Comparison of ENCODE assay signal across 1 cellular context in the genomic region with DNA sequence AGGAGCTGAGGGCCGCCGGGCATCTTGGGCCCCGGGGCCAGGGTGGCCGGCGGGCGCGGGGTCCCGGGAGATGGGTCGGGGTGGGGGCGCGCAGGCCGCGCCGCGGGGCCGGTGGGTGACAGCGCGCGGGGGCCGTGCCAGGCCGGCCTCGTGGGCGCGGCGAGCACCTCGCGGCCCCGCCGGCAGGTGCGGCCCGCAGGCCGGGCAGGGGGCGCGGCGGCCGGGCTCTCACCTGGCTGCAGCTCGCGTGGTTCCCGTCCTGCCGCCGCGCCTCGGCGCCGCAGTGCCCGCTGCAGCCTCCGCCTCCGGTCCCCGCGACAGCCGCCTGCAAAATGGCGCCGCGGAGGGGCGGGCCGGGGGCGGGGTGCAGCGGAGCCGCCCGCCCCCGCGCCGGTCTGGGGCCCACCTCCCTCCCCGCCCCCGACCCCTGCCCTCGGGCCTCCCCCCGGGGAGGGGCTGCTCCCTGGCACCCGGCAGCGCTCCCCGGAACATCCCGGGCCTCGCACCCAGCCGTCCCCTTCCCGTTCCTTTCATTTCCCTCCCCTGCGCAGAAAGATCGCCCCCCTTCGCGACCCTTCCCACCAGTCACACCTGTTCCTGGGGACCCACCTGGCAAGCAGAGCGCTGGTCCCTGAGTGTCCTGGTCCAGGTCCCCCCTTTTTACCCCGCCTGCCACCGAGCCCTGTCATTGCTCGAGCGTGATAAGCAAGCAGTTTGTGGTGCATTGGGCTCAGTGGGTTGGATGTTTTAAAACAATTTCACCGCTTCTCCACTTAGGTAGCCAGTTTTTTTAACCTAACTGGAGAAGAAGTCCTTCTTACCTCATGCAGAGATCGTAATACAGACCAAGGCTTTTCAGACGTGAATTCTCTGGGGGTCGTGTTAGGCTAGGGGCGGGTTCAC.
A peak's percentile ranks its signal among the peaks of the same experiment; 100 is the strongest.
TF ChIP-seq lines count a peak whose summit lies in the region.

A gene (minus strand): TSS at position 337 of the 903 bp plus-strand sequence. CDS start 68,948 bp downstream, outside the sequence.

TF ChIP-seq in HepG2, 621 proteins besides CTCF, POLR2A, EP300 and RAD21 (continued from another document and continues in another):
- TF ChIP-seq, protein P1, sequence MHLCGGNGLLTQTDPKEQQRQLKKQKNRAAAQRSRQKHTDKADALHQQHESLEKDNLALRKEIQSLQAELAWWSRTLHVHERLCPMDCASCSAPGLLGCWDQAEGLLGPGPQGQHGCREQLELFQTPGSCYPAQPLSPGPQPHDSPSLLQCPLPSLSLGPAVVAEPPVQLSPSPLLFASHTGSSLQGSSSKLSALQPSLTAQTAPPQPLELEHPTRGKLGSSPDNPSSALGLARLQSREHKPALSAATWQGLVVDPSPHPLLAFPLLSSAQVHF (CRISPR knock-in tag; IDR thresholded peaks at IDR 0.05) = 0 out of 2 replicates have a peak, but pooled peaks have one; percentile 25
- TF ChIP-seq ZZZ3 (CRISPR knock-in tag; IDR thresholded peaks at IDR 0.05; ENCODE audit: borderline replicate concordance) = 0 out of 2 replicates have a peak, but pooled peaks have one; percentile 20
- TF ChIP-seq, protein P2, sequence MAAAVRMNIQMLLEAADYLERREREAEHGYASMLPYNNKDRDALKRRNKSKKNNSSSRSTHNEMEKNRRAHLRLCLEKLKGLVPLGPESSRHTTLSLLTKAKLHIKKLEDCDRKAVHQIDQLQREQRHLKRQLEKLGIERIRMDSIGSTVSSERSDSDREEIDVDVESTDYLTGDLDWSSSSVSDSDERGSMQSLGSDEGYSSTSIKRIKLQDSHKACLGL (CRISPR knock-in tag; IDR thresholded peaks at IDR 0.05) = no peak
- TF ChIP-seq, protein P3, sequence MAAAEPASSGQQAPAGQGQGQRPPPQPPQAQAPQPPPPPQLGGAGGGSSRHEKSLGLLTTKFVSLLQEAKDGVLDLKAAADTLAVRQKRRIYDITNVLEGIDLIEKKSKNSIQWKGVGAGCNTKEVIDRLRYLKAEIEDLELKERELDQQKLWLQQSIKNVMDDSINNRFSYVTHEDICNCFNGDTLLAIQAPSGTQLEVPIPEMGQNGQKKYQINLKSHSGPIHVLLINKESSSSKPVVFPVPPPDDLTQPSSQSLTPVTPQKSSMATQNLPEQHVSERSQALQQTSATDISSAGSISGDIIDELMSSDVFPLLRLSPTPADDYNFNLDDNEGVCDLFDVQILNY (CRISPR knock-in tag; conservative IDR thresholded peaks at IDR 0.05) = no peak
- TF ChIP-seq CENPX (CRISPR knock-in tag; IDR thresholded peaks at IDR 0.05) = no peak
- TF ChIP-seq TAF1 (CRISPR knock-in tag; IDR thresholded peaks at IDR 0.05) = peak; percentile 73
- TF ChIP-seq JUN (CRISPR knock-in tag; IDR thresholded peaks at IDR 0.05) = 0 out of 2 replicates have a peak, but pooled peaks have one; percentile 23
- TF ChIP-seq WIZ (CRISPR knock-in tag; IDR thresholded peaks at IDR 0.05) = no peak
- TF ChIP-seq, protein P4, sequence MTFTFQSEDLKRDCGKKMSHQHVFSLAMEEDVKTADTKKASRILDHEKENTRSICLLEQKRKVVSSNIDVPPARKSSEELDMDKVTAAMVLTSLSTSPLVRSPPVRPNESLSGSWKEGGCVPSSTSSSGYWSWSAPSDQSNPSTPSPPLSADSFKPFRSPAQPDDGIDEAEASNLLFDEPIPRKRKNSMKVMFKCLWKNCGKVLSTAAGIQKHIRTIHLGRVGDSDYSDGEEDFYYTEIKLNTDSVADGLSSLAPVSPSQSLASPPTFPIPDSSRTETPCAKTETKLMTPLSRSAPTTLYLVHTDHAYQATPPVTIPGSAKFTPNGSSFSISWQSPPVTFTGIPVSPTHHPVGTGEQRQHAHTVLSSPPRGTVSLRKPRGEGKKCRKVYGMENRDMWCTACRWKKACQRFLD (CRISPR knock-in tag; IDR thresholded peaks at IDR 0.05; ENCODE audit: borderline replicate concordance) = 0 out of 2 replicates have a peak, but pooled peaks have one; percentile 80
- TF ChIP-seq MTA1 (CRISPR knock-in tag; IDR thresholded peaks at IDR 0.05; ENCODE audit: borderline replicate concordance) = peak; percentile 84; the same call in 1 of the 2 replicates
- TF ChIP-seq ZNF709 (CRISPR knock-in tag; IDR thresholded peaks at IDR 0.05) = 0 out of 2 replicates have a peak, but pooled peaks have one; percentile 35
- peak; percentile 74; the same call in 1 of the 2 replicates for TF ChIP-seq ZNF547 (CRISPR knock-in tag; IDR thresholded peaks at IDR 0.05)
- TF ChIP-seq ZNF160 (CRISPR knock-in tag; IDR thresholded peaks at IDR 0.05) = peak; percentile 64; the same call in 1 of the 2 replicates
- peak; percentile 28 for TF ChIP-seq ZNF777 (CRISPR knock-in tag; IDR thresholded peaks at IDR 0.05)
- no peak for TF ChIP-seq SP1 (IDR thresholded peaks at IDR 0.05)
- TF ChIP-seq SP1 (CRISPR knock-in tag; IDR thresholded peaks at IDR 0.05) = peak; percentile 34; the same call in 1 of the 2 replicates
- TF ChIP-seq BRCA1 (CRISPR knock-in tag; IDR thresholded peaks at IDR 0.05) = no peak
- TF ChIP-seq HOXD1 (CRISPR knock-in tag; IDR thresholded peaks at IDR 0.05) = peak; percentile 26; the same call in 1 of the 2 replicates
- no peak for TF ChIP-seq NONO (IDR thresholded peaks at IDR 0.05)
- TF ChIP-seq NONO (CRISPR knock-in tag; conservative IDR thresholded peaks at IDR 0.05) = peak; percentile 18; the same call in 1 of the 2 replicates
- no peak for TF ChIP-seq KLF11 (CRISPR knock-in tag; IDR thresholded peaks at IDR 0.05)
- no peak for TF ChIP-seq CEBPB (IDR thresholded peaks at IDR 0.05; ENCODE audit: borderline replicate concordance, low read depth, low read length)
- TF ChIP-seq ISL2 (CRISPR knock-in tag; IDR thresholded peaks at IDR 0.05) = 0 out of 2 replicates have a peak, but pooled peaks have one; percentile 11
- TF ChIP-seq ZNF256 (CRISPR knock-in tag; conservative IDR thresholded peaks at IDR 0.05) = 0 out of 2 replicates have a peak, but pooled peaks have one; percentile 62
- peak; percentile 7; the same call in 1 of the 3 replicates for TF ChIP-seq MXI1 (IDR thresholded peaks at IDR 0.05; ENCODE audit: borderline replicate concordance, low read depth, low read length)
- TF ChIP-seq PITX1 (CRISPR knock-in tag; IDR thresholded peaks at IDR 0.05) = peak; percentile 45; the same call in 1 of the 2 replicates
- peak; percentile 64; the same call in 1 of the 2 replicates for TF ChIP-seq FOXC1 (CRISPR knock-in tag; IDR thresholded peaks at IDR 0.05; ENCODE audit: borderline replicate concordance)
- TF ChIP-seq SMAD9 (CRISPR knock-in tag; IDR thresholded peaks at IDR 0.05) = 0 out of 2 replicates have a peak, but pooled peaks have one; percentile 55
- TF ChIP-seq RBFOX2 (IDR thresholded peaks at IDR 0.05; ENCODE audit: low read depth, low read length) = peak; percentile 67
- TF ChIP-seq, protein P5, sequence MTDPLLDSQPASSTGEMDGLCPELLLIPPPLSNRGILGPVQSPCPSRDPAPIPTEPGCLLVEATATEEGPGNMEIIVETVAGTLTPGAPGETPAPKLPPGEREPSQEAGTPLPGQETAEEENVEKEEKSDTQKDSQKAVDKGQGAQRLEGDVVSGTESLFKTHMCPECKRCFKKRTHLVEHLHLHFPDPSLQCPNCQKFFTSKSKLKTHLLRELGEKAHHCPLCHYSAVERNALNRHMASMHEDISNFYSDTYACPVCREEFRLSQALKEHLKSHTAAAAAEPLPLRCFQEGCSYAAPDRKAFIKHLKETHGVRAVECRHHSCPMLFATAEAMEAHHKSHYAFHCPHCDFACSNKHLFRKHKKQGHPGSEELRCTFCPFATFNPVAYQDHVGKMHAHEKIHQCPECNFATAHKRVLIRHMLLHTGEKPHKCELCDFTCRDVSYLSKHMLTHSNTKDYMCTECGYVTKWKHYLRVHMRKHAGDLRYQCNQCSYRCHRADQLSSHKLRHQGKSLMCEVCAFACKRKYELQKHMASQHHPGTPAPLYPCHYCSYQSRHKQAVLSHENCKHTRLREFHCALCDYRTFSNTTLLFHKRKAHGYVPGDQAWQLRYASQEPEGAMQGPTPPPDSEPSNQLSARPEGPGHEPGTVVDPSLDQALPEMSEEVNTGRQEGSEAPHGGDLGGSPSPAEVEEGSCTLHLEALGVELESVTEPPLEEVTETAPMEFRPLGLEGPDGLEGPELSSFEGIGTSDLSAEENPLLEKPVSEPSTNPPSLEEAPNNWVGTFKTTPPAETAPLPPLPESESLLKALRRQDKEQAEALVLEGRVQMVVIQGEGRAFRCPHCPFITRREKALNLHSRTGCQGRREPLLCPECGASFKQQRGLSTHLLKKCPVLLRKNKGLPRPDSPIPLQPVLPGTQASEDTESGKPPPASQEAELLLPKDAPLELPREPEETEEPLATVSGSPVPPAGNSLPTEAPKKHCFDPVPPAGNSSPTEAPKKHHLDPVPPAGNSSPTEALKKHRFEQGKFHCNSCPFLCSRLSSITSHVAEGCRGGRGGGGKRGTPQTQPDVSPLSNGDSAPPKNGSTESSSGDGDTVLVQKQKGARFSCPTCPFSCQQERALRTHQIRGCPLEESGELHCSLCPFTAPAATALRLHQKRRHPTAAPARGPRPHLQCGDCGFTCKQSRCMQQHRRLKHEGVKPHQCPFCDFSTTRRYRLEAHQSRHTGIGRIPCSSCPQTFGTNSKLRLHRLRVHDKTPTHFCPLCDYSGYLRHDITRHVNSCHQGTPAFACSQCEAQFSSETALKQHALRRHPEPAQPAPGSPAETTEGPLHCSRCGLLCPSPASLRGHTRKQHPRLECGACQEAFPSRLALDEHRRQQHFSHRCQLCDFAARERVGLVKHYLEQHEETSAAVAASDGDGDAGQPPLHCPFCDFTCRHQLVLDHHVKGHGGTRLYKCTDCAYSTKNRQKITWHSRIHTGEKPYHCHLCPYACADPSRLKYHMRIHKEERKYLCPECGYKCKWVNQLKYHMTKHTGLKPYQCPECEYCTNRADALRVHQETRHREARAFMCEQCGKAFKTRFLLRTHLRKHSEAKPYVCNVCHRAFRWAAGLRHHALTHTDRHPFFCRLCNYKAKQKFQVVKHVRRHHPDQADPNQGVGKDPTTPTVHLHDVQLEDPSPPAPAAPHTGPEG (CRISPR knock-in tag; IDR thresholded peaks at IDR 0.05) = 0 out of 2 replicates have a peak, but pooled peaks have one; percentile 42
- no peak for TF ChIP-seq MLLT10 (CRISPR knock-in tag; IDR thresholded peaks at IDR 0.05)
- TF ChIP-seq SP2 (CRISPR knock-in tag; IDR thresholded peaks at IDR 0.05) = peak; percentile 1; the same call in 1 of the 2 replicates
- peak; percentile 81; the same call in 1 of the 2 replicates for TF ChIP-seq KLF6 (CRISPR knock-in tag; IDR thresholded peaks at IDR 0.05)
- peak; percentile 82 for TF ChIP-seq ZBTB7B (CRISPR knock-in tag; IDR thresholded peaks at IDR 0.05)
- TF ChIP-seq KDM3A (CRISPR knock-in tag; IDR thresholded peaks at IDR 0.05; ENCODE audit: low read depth) = 0 out of 2 replicates have a peak, but pooled peaks have one; percentile 51
- peak; percentile 59; the same call in 1 of the 2 replicates for TF ChIP-seq ZNF782 (CRISPR knock-in tag; IDR thresholded peaks at IDR 0.05; ENCODE audit: borderline replicate concordance)
- TF ChIP-seq, protein P6, sequence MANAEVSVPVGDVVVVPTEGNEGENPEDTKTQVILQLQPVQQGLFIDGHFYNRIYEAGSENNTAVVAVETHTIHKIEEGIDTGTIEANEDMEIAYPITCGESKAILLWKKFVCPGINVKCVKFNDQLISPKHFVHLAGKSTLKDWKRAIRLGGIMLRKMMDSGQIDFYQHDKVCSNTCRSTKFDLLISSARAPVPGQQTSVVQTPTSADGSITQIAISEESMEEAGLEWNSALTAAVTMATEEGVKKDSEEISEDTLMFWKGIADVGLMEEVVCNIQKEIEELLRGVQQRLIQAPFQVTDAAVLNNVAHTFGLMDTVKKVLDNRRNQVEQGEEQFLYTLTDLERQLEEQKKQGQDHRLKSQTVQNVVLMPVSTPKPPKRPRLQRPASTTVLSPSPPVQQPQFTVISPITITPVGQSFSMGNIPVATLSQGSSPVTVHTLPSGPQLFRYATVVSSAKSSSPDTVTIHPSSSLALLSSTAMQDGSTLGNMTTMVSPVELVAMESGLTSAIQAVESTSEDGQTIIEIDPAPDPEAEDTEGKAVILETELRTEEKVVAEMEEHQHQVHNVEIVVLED (CRISPR knock-in tag; IDR thresholded peaks at IDR 0.05; ENCODE audit: borderline replicate concordance) = peak; percentile 32; the same call in 1 of the 2 replicates
- TF ChIP-seq, protein P7, sequence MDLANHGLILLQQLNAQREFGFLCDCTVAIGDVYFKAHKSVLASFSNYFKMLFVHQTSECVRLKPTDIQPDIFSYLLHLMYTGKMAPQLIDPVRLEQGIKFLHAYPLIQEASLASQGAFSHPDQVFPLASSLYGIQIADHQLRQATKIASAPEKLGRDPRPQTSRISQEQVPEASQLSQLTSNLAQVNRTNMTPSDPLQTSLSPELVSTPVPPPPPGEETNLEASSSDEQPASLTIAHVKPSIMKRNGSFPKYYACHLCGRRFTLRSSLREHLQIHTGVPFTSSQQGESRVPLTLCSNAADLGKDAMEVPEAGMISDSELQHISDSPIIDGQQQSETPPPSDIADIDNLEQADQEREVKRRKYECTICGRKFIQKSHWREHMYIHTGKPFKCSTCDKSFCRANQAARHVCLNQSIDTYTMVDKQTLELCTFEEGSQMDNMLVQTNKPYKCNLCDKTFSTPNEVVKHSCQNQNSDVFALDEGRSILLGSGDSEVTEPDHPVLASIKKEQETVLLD (CRISPR knock-in tag; IDR thresholded peaks at IDR 0.05; ENCODE audit: low read depth) = peak; percentile 61
- TF ChIP-seq SALL2 (CRISPR knock-in tag; IDR thresholded peaks at IDR 0.05) = peak; percentile 39; the same call in 1 of the 2 replicates
- TF ChIP-seq, protein P8, sequence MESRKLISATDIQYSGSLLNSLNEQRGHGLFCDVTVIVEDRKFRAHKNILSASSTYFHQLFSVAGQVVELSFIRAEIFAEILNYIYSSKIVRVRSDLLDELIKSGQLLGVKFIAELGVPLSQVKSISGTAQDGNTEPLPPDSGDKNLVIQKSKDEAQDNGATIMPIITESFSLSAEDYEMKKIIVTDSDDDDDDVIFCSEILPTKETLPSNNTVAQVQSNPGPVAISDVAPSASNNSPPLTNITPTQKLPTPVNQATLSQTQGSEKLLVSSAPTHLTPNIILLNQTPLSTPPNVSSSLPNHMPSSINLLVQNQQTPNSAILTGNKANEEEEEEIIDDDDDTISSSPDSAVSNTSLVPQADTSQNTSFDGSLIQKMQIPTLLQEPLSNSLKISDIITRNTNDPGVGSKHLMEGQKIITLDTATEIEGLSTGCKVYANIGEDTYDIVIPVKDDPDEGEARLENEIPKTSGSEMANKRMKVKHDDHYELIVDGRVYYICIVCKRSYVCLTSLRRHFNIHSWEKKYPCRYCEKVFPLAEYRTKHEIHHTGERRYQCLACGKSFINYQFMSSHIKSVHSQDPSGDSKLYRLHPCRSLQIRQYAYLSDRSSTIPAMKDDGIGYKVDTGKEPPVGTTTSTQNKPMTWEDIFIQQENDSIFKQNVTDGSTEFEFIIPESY (CRISPR knock-in tag; IDR thresholded peaks at IDR 0.05) = no peak
- TF ChIP-seq ETV5 (CRISPR knock-in tag; IDR thresholded peaks at IDR 0.05; ENCODE audit: borderline replicate concordance) = peak; percentile 41; the same call in 1 of the 2 replicates
- peak; percentile 67; the same call in 1 of the 2 replicates for TF ChIP-seq KDM2A (CRISPR knock-in tag; IDR thresholded peaks at IDR 0.05; ENCODE audit: borderline replicate concordance, low read depth)
